Comparison of ENCODE assay signal across 13 cellular contexts in the genomic region with DNA sequence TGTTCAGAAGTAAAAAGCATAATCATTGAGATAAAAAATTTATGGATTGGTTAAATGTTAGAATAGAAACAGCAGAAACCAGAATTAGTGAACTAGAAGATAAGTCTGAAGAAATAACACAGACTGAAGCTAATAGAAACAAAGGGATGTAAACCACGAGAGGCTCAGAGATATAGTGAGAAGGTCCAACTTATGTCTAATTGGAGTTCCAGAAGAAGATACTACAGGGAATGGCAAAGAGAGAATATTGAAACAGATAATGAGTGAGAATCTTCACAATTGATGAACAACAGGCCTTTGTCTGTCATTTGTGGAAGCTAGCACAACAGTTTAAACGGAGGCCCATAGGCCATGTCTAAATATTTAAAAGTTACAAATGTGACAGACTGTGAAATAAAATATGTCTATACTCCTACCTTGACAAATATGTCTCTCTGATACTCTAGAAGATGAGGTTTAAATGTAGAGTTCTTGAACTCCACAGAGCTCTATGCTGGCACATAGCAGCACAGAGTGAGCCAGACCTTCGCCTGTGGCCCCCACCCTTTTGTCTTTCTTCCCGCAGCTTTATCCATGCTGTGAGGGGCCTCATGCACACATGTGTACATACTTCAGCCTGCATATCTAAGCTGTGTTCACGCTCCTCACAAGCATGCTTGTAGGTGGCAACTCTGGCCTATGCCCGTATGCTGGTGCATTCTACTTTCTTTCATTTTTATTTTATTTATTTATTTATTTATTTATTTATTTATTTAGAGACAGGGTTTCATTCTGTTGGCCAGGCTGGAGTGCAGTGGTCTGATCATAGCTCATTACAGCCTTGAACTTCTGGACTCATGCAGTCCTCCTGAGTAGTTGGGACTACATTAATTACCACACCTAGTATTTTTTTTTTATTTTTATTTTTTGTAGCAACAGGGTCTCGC. TPM values are rescaled to one million over a fixed set of nuclear protein-coding genes. Genes with fewer than 3 reads are reported as not detected.
DNase-seq lines count a peak whose midpoint lies in the region; ATAC-seq, FAIRE-seq and TF ChIP-seq lines count a peak whose summit lies in the region.
"Had no signal": no experiment of that assay in that cellular context is flagged by ENCODE, and none has a peak within 500 bp of the region (broad histone marks: within the 10 kb centered on the region; RNA-seq: fewer than 3 reads in every experiment).

No MANE protein-coding gene starts in this region.

- H3K4me3 ChIP-seq in A549 (no peak overlapping the region), OCI-LY7 (ENCODE audit: low read depth, low read length, poor library complexity, severe bottlenecking) (no peak overlapping the region), testis (no peak overlapping the region)
- H3K4me3 ChIP-seq: BLaER1 had no signal

- H2AFZ ChIP-seq in OCI-LY7 (ENCODE audit: low read length) = no peak overlapping the region

- TF ChIP-seq POLR2A in A549 (IDR thresholded peaks at IDR 0.05; ENCODE audit: low read length) (no peak), erythroblast (IDR thresholded peaks at IDR 0.05; ENCODE audit: low read length) (no peak), testis (IDR thresholded peaks at IDR 0.05) (no peak)

- no peaks in the 10 kb centered on the region for H3K27me3 ChIP-seq in testis
- H3K27me3 ChIP-seq: BLaER1 had no signal

- in situ Hi-C loops in ACHN (cut with HindIII; ENCODE audit: low pct_ligation_motif_present, low pct_unique_long_range_greater_than_20kb, low sequenced_read_pairs) = no loop called here

- no peak for ATAC-seq in A549
- no peak for ATAC-seq in left lobe of liver

- H3K4me2 ChIP-seq in A549 = no peak overlapping the region
- H3K4me2 ChIP-seq in OCI-LY7 (ENCODE audit: low read length) = no peak overlapping the region
- H3K4me2 ChIP-seq: BLaER1 had no signal

- no peak for TF ChIP-seq EP300 in A549 (IDR thresholded peaks at IDR 0.05)

- H3K9me3 ChIP-seq in A549 = peaks cover 16% of the 10 kb centered on the region; the same call in 2 of the 3 replicates
- H3K9me3 ChIP-seq in OCI-LY7 (ENCODE audit: low read length) = no peaks in the 10 kb centered on the region
- H3K9me3 ChIP-seq in testis = no peaks in the 10 kb centered on the region

- intact Hi-C loops in OCI-LY7 (cut with micrococcal nuclease; ENCODE audit: unreplicated experiment) = no loop called here
- intact Hi-C loops in testis (cut with DNase I; ENCODE audit: low total_unique reads) = no loop called here

- H3K27ac ChIP-seq in A549 (no peak overlapping the region), OCI-LY7 (ENCODE audit: low read depth, low read length, poor library complexity, severe bottlenecking) (no peak overlapping the region), testis (no peak overlapping the region)
- H3K27ac ChIP-seq: BLaER1 had no signal

- H3K79me2 ChIP-seq in OCI-LY7 (ENCODE audit: insufficient read depth, low read depth, low read length) = no peaks in the 10 kb centered on the region

- POLR2A ChIA-PET in A549 (lab: Yijun Ruan, JAX) (no interaction called here), OCI-LY7 (lab: Charles Lee) (no interaction called here)

- TF ChIP-seq CTCF in A549 (IDR thresholded peaks at IDR 0.05) = no peak
- no peak for TF ChIP-seq CTCF in OCI-LY7 (conservative IDR thresholded peaks at IDR 0.05; ENCODE audit: low read length)
- TF ChIP-seq CTCF in testis (IDR thresholded peaks at IDR 0.05) = no peak

- WGBS in A549 (ENCODE audit: missing lambda C conversion rate) = 94% methylated on average over 7 of the region's 7 CpGs
- 97 to 98% methylated on average over 7 of the region's 7 CpGs for WGBS in testis, 2 donors

- TF ChIP-seq RAD21 in A549 (conservative IDR thresholded peaks at IDR 0.05 in 1 of 2, IDR thresholded peaks at IDR 0.05 in 1 of 2) = no peak

- no peaks in the 10 kb centered on the region for H3K36me3 ChIP-seq in OCI-LY7 (ENCODE audit: insufficient read depth, low read length)
- no peaks in the 10 kb centered on the region for H3K36me3 ChIP-seq in testis (ENCODE audit: low read depth, missing control alignments)

- 0 out of 3 replicates have a peak, but pooled peaks cover 4% of the 10 kb centered on the region for H3K4me1 ChIP-seq in A549
- no peaks in the 10 kb centered on the region for H3K4me1 ChIP-seq in OCI-LY7 (ENCODE audit: insufficient read depth, low read length, poor library complexity, severe bottlenecking)
- no peaks in the 10 kb centered on the region for H3K4me1 ChIP-seq in testis
- H3K4me1 ChIP-seq: BLaER1 had no signal

- peaks cover 10% of the 10 kb centered on the region; the same call in 1 of the 2 replicates for H4K20me1 ChIP-seq in OCI-LY7 (ENCODE audit: insufficient read depth, low read length)

- CTCF ChIA-PET in A549 (lab: Yijun Ruan, JAX) = interaction anchor here (1.9 to 2.2 kb wide), 2 partner anchors 18 to 79 kb away, joined by 6 to 7 read pairs; no protein-coding TSS in a partner anchor
- CTCF ChIA-PET in OCI-LY7 (lab: Charles Lee; ENCODE audit: unreplicated experiment) = no interaction called here

- H3K9me2 ChIP-seq in OCI-LY7 (ENCODE audit: insufficient read depth, low read length) = no peaks in the 10 kb centered on the region

- DNase-seq in A549 (ENCODE audit: low read depth in 1 of 2, low spot score in 1 of 2) (peak in 1 of 2 experiments; percentile 21), ACHN (peak; percentile 12), OCI-LY7 (ENCODE audit: low spot score) (peak; percentile 6), erythroblast (lab: John Stamatoyannopoulos, UW) (peak; percentile 16 to 18), left lobe of liver (ENCODE audit: low spot score) (no peak), testis (no peak)
- DNase-seq: CD4-positive, alpha-beta memory T cell; DMS79; GF-D8; H9 had no signal

- no peak for FAIRE-seq in A549 (lab: Jason Lieb, UNC)
- FAIRE-seq: A204.1, H1 had no signal

- BruUV-seq in OCI-LY7 (replicated peaks; lab: Mats Ljungman, UMichigan) = no TSS peak

TF ChIP-seq in A549, 52 proteins besides CTCF, POLR2A, EP300 and RAD21:
- TF ChIP-seq NPAS2 (CRISPR knock-in tag; IDR thresholded peaks at IDR 0.05; ENCODE audit: borderline replicate concordance) (no peak), ZC3H11A (IDR thresholded peaks at IDR 0.05) (peak; percentile 21; the same call in 1 of the 2 replicates)

RNA-seq across cellular contexts. Expression of gene ABL1, which starts 45.0 kb away (rescaled TPM):
- 26.5 and 37.5 TPM in 2 replicates for polyA plus RNA-seq in A549 (2011; rRNA removed)
- 16.5 and 23.9 TPM in 2 replicates for polyA plus RNA-seq in A549 (2012; cell fraction: cytosol; rRNA removed)
- 30.8 and 36.5 TPM in 2 replicates for polyA plus RNA-seq in A549 (2012; cell fraction: nucleus; rRNA removed)
- polyA plus RNA-seq in A549 (2017; fragmentation: RNase III; extraction: RNeasy Plus Mini Kit Qiagen cat#74134 plus additional on column Dnase treatment) = 30.0 to 32.6 TPM (median 32.4 TPM) in 3 replicates
- polyA minus RNA-seq in A549 (2011; rRNA and poly(A)+ RNA removed) = 54.3 and 56.9 TPM in 2 replicates
- 7.8 and 8.1 TPM in 2 replicates for total RNA-seq in OCI-LY7 (2014; rRNA removed; shearing (Covaris generic))
- 28.3 and 33.7 TPM in 2 replicates for total RNA-seq in OCI-LY7 (2022)
- 27.1 TPM for total RNA-seq in left lobe of liver
- 10 to 100 TPM; 57.2 to 65.9 TPM for total RNA-seq in testis
- 51.0 TPM for polyA plus RNA-seq in testis (ENCODE audit: insufficient read depth, low read depth, low replicate concordance)

Comparison
In these comparisons a context has a peak if more than half of its experiments do, and no peak if none do; other contexts are left out.
1. DNase-seq: peak in ACHN (single experiment), OCI-LY7 (single experiment) and erythroblast (2 of 2); none in left lobe of liver (single experiment) and testis (single experiment).